ENCODE assay signal across 27 cellular contexts in genomic region chr7:502296-502695, GRCh38. TPM values are rescaled to one million over a fixed set of nuclear protein-coding genes. Genes with fewer than 3 reads are reported as not detected.
DNase-seq lines count a peak whose midpoint lies in the region; ATAC-seq, FAIRE-seq and TF ChIP-seq lines count a peak whose summit lies in the region.
"Had no signal": no experiment of that assay in that cellular context is flagged by ENCODE, and none has a peak within 500 bp of the region (broad histone marks: within the 10 kb centered on the region; RNA-seq: fewer than 3 reads in every experiment).

No MANE protein-coding gene starts in this region.

- ATAC-seq in pancreas (no peak), upper lobe of right lung (no peak), HG03097 (IDR thresholded peaks at IDR 0.05; ENCODE audit: low FRiP score, unreplicated experiment) (no peak)

- no peaks in the 10 kb centered on the region for H4K20me1 ChIP-seq in hepatocyte (ENCODE audit: insufficient read depth, poor library complexity, severe bottlenecking)

- no peak overlapping the region for H3K27ac Mint-ChIP-seq in chondrocyte (ENCODE audit: unreplicated experiment)
- H3K27ac Mint-ChIP-seq: activated naive CD8-positive, alpha-beta T cell treated with anti-CD3 and anti-CD28 coated beads, Interleukin-2, amount 10 ng/mL, durations not matched to agents 7 days and 5 days; activated T-cell treated with anti-CD3 and anti-CD28 coated beads, Interleukin-2, amount 50 U/mL, for 24 hours; T-cell had no signal

- H3K36me3 Mint-ChIP-seq in chondrocyte (ENCODE audit: low read depth) = peaks cover 31% of the 10 kb centered on the region
- H3K36me3 Mint-ChIP-seq: activated naive CD8-positive, alpha-beta T cell treated with anti-CD3 and anti-CD28 coated beads, Interleukin-2, amount 10 ng/mL, durations not matched to agents 7 days and 5 days; CD14-positive monocyte; T-cell had no signal

- FAIRE-seq in pancreas (lab: Jason Lieb, UNC) = no peak
- FAIRE-seq: astrocyte, endothelial cell of umbilical vein, islet of Langerhans, small intestine, TTC549 had no signal

- H3K4me1 ChIP-seq in hepatocyte (ENCODE audit: insufficient read depth) (peaks cover 35% of the 10 kb centered on the region), pancreas (peaks cover 28 to 45% (median 42%) of the 10 kb centered on the region in 3 donors), upper lobe of right lung (peaks cover 7% of the 10 kb centered on the region)

- H3K4me3 ChIP-seq in hepatocyte (no peak overlapping the region), pancreas (no peak overlapping the region), upper lobe of right lung (no peak overlapping the region)

- H3K4me1 Mint-ChIP-seq in chondrocyte (ENCODE audit: low read depth) = peaks cover 26% of the 10 kb centered on the region
- H3K4me1 Mint-ChIP-seq: CD14-positive monocyte had no signal

- intact Hi-C loops in pancreas (cut with DNase I) (loop anchor here in 1 of 3 donors (10.0 kb wide), 1 partner anchor 137 kb away; no protein-coding TSS in a partner anchor), upper lobe of right lung (cut with DNase I) (no loop called here)

- no peaks in the 10 kb centered on the region for H3K27me3 Mint-ChIP-seq in chondrocyte (ENCODE audit: low read depth)
- H3K27me3 Mint-ChIP-seq: activated naive CD8-positive, alpha-beta T cell treated with anti-CD3 and anti-CD28 coated beads, Interleukin-2, amount 10 ng/mL, durations not matched to agents 7 days and 5 days; activated T-cell treated with anti-CD3 and anti-CD28 coated beads, Interleukin-2, amount 50 U/mL, for 24 hours had no signal

- peaks cover 21% of the 10 kb centered on the region for H3K79me2 ChIP-seq in hepatocyte

- no peaks in the 10 kb centered on the region for H3K27me3 ChIP-seq in hepatocyte
- H3K27me3 ChIP-seq in pancreas = no peaks in the 10 kb centered on the region
- H3K27me3 ChIP-seq in upper lobe of right lung = no peaks in the 10 kb centered on the region
- H3K27me3 ChIP-seq: Peyer's patch had no signal

- H3K4me3 Mint-ChIP-seq in chondrocyte (ENCODE audit: unreplicated experiment) = no peak overlapping the region
- H3K4me3 Mint-ChIP-seq: activated naive CD8-positive, alpha-beta T cell treated with anti-CD3 and anti-CD28 coated beads, Interleukin-2, amount 10 ng/mL, durations not matched to agents 7 days and 5 days; activated T-cell treated with anti-CD3 and anti-CD28 coated beads, Interleukin-2, amount 50 U/mL, for 24 hours; CD14-positive monocyte; H9; T-cell had no signal

- DNase-seq in chondrocyte (ENCODE audit: low spot score) (peak; percentile 75), hepatocyte (ENCODE audit: low spot score) (no peak), pancreas (peak in 4 of 6 donors; percentile 16 to 75 (median 51)), upper lobe of right lung (peak; percentile 56), Kasumi-1 (lab: John Stamatoyannopoulos, UW) (no peak)
- no peak for DNase-seq in activated CD8-positive, alpha-beta memory T cell treated with anti-CD3 and anti-CD28 coated beads, Interleukin-2, amount 50 U/mL, for 48 hours
- DNase-seq: activated CD8-positive, alpha-beta memory T cell treated with anti-CD3 and anti-CD28 coated beads for 24 hours; activated gamma-delta T cell; activated naive CD8-positive, alpha-beta T cell treated with anti-CD3 and anti-CD28 coated beads, Interleukin-2, amount 10 ng/mL, durations not matched to agents 7 days and 5 days; activated T-cell treated with anti-CD3 and anti-CD28 coated beads, Interleukin-2, amount 50 U/mL, for 24 hours; central memory CD4-positive, alpha-beta T cell; DND-41; H9; NCI-H1105 treated with DMSO at 0.1 percent for 48 hours; NCI-H2029; NCI-H2227 treated with DMSO at 0.1 percent for 48 hours; NCI-H69; small intestine; stimulated activated CD4-positive, alpha-beta T cell treated with anti-CD3 and anti-CD28 coated beads, Interleukin-1b, Interleukin-23, amount 100 ng/mL, for 48 hours; T-cell had no signal

- H3K9me3 Mint-ChIP-seq in chondrocyte (ENCODE audit: low read depth) = no peaks in the 10 kb centered on the region
- H3K9me3 Mint-ChIP-seq: activated naive CD8-positive, alpha-beta T cell treated with anti-CD3 and anti-CD28 coated beads, Interleukin-2, amount 10 ng/mL, durations not matched to agents 7 days and 5 days; activated T-cell treated with anti-CD3 and anti-CD28 coated beads, Interleukin-2, amount 50 U/mL, for 24 hours; H9; T-cell had no signal

- TF ChIP-seq CTCF in chondrocyte (IDR thresholded peaks at IDR 0.05) (no peak), hepatocyte (IDR thresholded peaks at IDR 0.05; ENCODE audit: poor library complexity) (no peak), pancreas (IDR thresholded peaks at IDR 0.05) (no peak), upper lobe of right lung (IDR thresholded peaks at IDR 0.05) (no peak)

- WGBS in hepatocyte (ENCODE audit: low lambda C conversion rate, missing lambda C conversion rate) = 88% methylated on average over 13 of the region's 13 CpGs
- WGBS in pancreas, 2 donors = 84 to 93% methylated on average over 13 of the region's 13 CpGs

- peak overlapping the region; percentile 37 for H3K4me2 ChIP-seq in hepatocyte

- peak overlapping the region; percentile 87 for H3K27ac ChIP-seq in hepatocyte
- H3K27ac ChIP-seq in pancreas = no peak overlapping the region
- H3K27ac ChIP-seq in upper lobe of right lung = no peak overlapping the region

- no peak overlapping the region for H2AFZ ChIP-seq in hepatocyte

- H3K9me3 ChIP-seq in hepatocyte (ENCODE audit: low read depth) (no peaks in the 10 kb centered on the region), pancreas (no peaks in the 10 kb centered on the region), upper lobe of right lung (no peaks in the 10 kb centered on the region)
- H3K9me3 ChIP-seq: Peyer's patch had no signal

- H3K9me2 ChIP-seq in hepatocyte (replicated peaks; ENCODE audit: insufficient read depth) = no peaks in the 10 kb centered on the region

- no peaks in the 10 kb centered on the region for H3K36me3 ChIP-seq in hepatocyte (replicated peaks; ENCODE audit: insufficient read depth, low read depth)
- peaks cover 0 to 39% (median 14%) of the 10 kb centered on the region in 3 donors for H3K36me3 ChIP-seq in pancreas
- peaks cover 26% of the 10 kb centered on the region for H3K36me3 ChIP-seq in upper lobe of right lung

RNA-seq across cellular contexts. Expression of gene PDGFA, which starts 17.4 kb away (rescaled TPM):
- total RNA-seq in chondrocyte (38.1 to 72.5 TPM (median 70.6 TPM) in 3 replicates), hepatocyte (56.6 and 63.1 TPM in 2 replicates), pancreas (100 to 1,000 TPM in 1 of 6 donors, 10 to 100 TPM in 5; 54.1 to 175 (median 81.5) TPM), upper lobe of right lung (57.1 TPM)
- polyA plus RNA-seq in hepatocyte (22.3 and 30.7 TPM in 2 replicates), pancreas (10 to 100 TPM; 53.3 to 60.4 TPM)

Comparison
In these comparisons a context has a peak if more than half of its experiments do, and no peak if none do; other contexts are left out.
1. DNase-seq: peak in chondrocyte (single experiment), pancreas (4 of 6) and upper lobe of right lung (single experiment); none in hepatocyte (single experiment), activated CD8-positive, alpha-beta memory T cell treated with anti-CD3 and anti-CD28 coated beads, Interleukin-2, amount 50 U/mL, for 48 hours (single experiment) and Kasumi-1 (0 of 2).